In genomic region chr14:52961060-52961639, GRCh38 we compare ENCODE assay signal across 8 cellular contexts. TPM values are rescaled to one million over a fixed set of nuclear protein-coding genes. Genes with fewer than 3 reads are reported as not detected.
A peak's percentile ranks its signal among the peaks of the same experiment; 100 is the strongest.
DNase-seq lines count a peak whose midpoint lies in the region; ATAC-seq and TF ChIP-seq lines count a peak whose summit lies in the region.

No MANE protein-coding gene starts in this region.

- in situ Hi-C loops in astrocyte of the cerebellum (cut with HindIII; ENCODE audit: low sequenced_read_pairs) = no loop called here

- H2AFZ ChIP-seq in Loucy (ENCODE audit: low read length) = peak overlapping the region; percentile 11

- no peaks in the 10 kb centered on the region for H3K36me3 ChIP-seq in A673 (ENCODE audit: insufficient read depth, low read length, poor library complexity, severe bottlenecking)
- H3K36me3 ChIP-seq in Loucy (ENCODE audit: insufficient read depth, low read length) = no peaks in the 10 kb centered on the region

- no TSS peak for BruUV-seq in A673 (replicated peaks; lab: Mats Ljungman, UMichigan)

- DNase-seq in A673 (ENCODE audit: low spot score) = peak; percentile 79
- DNase-seq in astrocyte of the cerebellum (ENCODE audit: low read depth) = no peak
- DNase-seq in iPS DF 19.7 (ENCODE audit: low read depth, low spot score) = peak; percentile 68
- peak; percentile 31 to 43 for DNase-seq in stimulated activated CD4-positive, alpha-beta T cell treated with anti-CD3 and anti-CD28 coated beads, Interleukin-2, amount 100 ng/mL, for 24 hours

- no peaks in the 10 kb centered on the region for H3K4me1 ChIP-seq in A673 (ENCODE audit: insufficient read depth, low read length, poor library complexity, severe bottlenecking)
- H3K4me1 ChIP-seq in Loucy (ENCODE audit: insufficient read depth, low read length, poor library complexity, severe bottlenecking) = no peaks in the 10 kb centered on the region

- H3K27me3 ChIP-seq in A673 (replicated peaks; ENCODE audit: insufficient read depth, low read depth, low read length, poor library complexity) (no peaks in the 10 kb centered on the region), Loucy (ENCODE audit: insufficient read depth, low read length, poor library complexity, severe bottlenecking) (no peaks in the 10 kb centered on the region)

- no peak overlapping the region for H3K27ac ChIP-seq in A673 (ENCODE audit: low read depth, low read length, poor library complexity, severe bottlenecking)

- intact Hi-C loops in A673 (cut with micrococcal nuclease; ENCODE audit: unreplicated experiment) = loop anchor here (2.0 to 10.0 kb wide), 4 partner anchors 96 to 506 kb away; no protein-coding TSS in a partner anchor

- peak; percentile 97 for ATAC-seq in SK-N-SH treated with all-trans-retinoic acid at 6 μM for 48 hours
- ATAC-seq in HG03025 (IDR thresholded peaks at IDR 0.05; ENCODE audit: low FRiP score, unreplicated experiment) = no peak

- H3K9ac ChIP-seq in Loucy (ENCODE audit: low read depth, low read length, poor library complexity, severe bottlenecking) = no peak overlapping the region

- H3K9me2 ChIP-seq in Loucy (replicated peaks; ENCODE audit: low read depth, low read length) = no peaks in the 10 kb centered on the region

- H4K20me1 ChIP-seq in Loucy (ENCODE audit: insufficient read depth, low read length, poor library complexity, severe bottlenecking) = no peaks in the 10 kb centered on the region

- no peaks in the 10 kb centered on the region for H3K9me3 ChIP-seq in A673 (ENCODE audit: low read depth, low read length, poor library complexity, severe bottlenecking)
- H3K9me3 ChIP-seq in Loucy (ENCODE audit: insufficient read depth, low read depth, low read length) = no peaks in the 10 kb centered on the region

- no peak overlapping the region for H3K4me2 ChIP-seq in Loucy (ENCODE audit: low read depth, low read length, poor library complexity, severe bottlenecking)

- H3K79me2 ChIP-seq in Loucy (ENCODE audit: insufficient read depth, low read length) = no peaks in the 10 kb centered on the region

- CTCF ChIA-PET in A673 (lab: Charles Lee) = interaction anchor here (0.6 to 1.0 kb wide), 7 partner anchors 9 to 311 kb away, joined by 3 to 7 read pairs (median 4); no protein-coding TSS in a partner anchor

- H3K4me3 ChIP-seq in A673 (ENCODE audit: low read depth, low read length, poor library complexity, severe bottlenecking) (no peak overlapping the region), Loucy (ENCODE audit: low read length, poor library complexity, severe bottlenecking) (no peak overlapping the region), astrocyte of the cerebellum (ENCODE audit: low read depth, low read length) (no peak overlapping the region)

- POLR2A ChIA-PET in A673 (lab: Charles Lee; ENCODE audit: low non-redundant PET) = interaction anchor here (0.8 kb wide), 1 partner anchor 144 kb away, joined by 7 read pairs; no protein-coding TSS in a partner anchor

- no peaks in the 10 kb centered on the region for H3F3A ChIP-seq in Loucy (ENCODE audit: low read depth)

- TF ChIP-seq CTCF in A673 (conservative IDR thresholded peaks at IDR 0.05; ENCODE audit: low read depth, low read length) = peak; percentile 79
- TF ChIP-seq CTCF in GM12873 (IDR thresholded peaks at IDR 0.05; ENCODE audit: insufficient read depth, low read depth, low read length, missing control alignments) = peak; percentile 66
- TF ChIP-seq CTCF in Loucy (conservative IDR thresholded peaks at IDR 0.05; ENCODE audit: low read length) = peak; percentile 90
- peak; percentile 57 for TF ChIP-seq CTCF in astrocyte of the cerebellum (IDR thresholded peaks at IDR 0.05; ENCODE audit: low read depth, low read length, missing control alignments)

TF ChIP-seq in SK-N-SH treated with all-trans-retinoic acid at 6 μM for 48 hours, 23 proteins besides CTCF, POLR2A, EP300 and RAD21:
- TF ChIP-seq ESRRG (CRISPR knock-in tag; IDR thresholded peaks at IDR 0.05) (no peak), CSDC2 (CRISPR knock-in tag; IDR thresholded peaks at IDR 0.05) (no peak), ZFP30 (CRISPR knock-in tag; IDR thresholded peaks at IDR 0.05) (no peak), TOX (CRISPR knock-in tag; IDR thresholded peaks at IDR 0.05; ENCODE audit: borderline replicate concordance) (no peak), BACH2 (CRISPR knock-in tag; IDR thresholded peaks at IDR 0.05; ENCODE audit: borderline replicate concordance) (no peak), ZNF70 (CRISPR knock-in tag; IDR thresholded peaks at IDR 0.05) (no peak), SNAI2 (CRISPR knock-in tag; IDR thresholded peaks at IDR 0.05) (no peak), OSR1 (CRISPR knock-in tag; IDR thresholded peaks at IDR 0.05) (no peak), ZC3H10 (CRISPR knock-in tag; IDR thresholded peaks at IDR 0.05) (no peak), CSRNP3 (CRISPR knock-in tag; IDR thresholded peaks at IDR 0.05) (no peak), ZFP3 (CRISPR knock-in tag; IDR thresholded peaks at IDR 0.05) (no peak)

RNA-seq across cellular contexts. Expression of gene FERMT2, which starts 10.3 kb away (rescaled TPM):
- 38.3 and 48.0 TPM in 2 replicates for total RNA-seq in A673 (2021)
